In genomic region chr11:67996622-67997459, GRCh38 we compare ENCODE assay signal across 1 cellular context.
TF ChIP-seq lines count a peak whose summit lies in the region.

No MANE protein-coding gene starts in this region.

TF ChIP-seq in HEK293, 187 proteins besides CTCF, POLR2A, EP300 and RAD21 (continued from another document):
- TF ChIP-seq SETDB1 (IDR thresholded peaks at IDR 0.05; ENCODE audit: insufficient read length, low read length) (no peak), ZNF311 (tag by site-specific recombination; IDR thresholded peaks at IDR 0.05; ENCODE audit: borderline replicate concordance) (no peak), ZNF558 (tag by site-specific recombination; IDR thresholded peaks at IDR 0.05) (no peak), HOXA7 (CRISPR knock-in tag; IDR thresholded peaks at IDR 0.05; ENCODE audit: borderline replicate concordance) (no peak), ZNF624 (tag by site-specific recombination; IDR thresholded peaks at IDR 0.05) (no peak), KLF1 (tag by site-specific recombination; IDR thresholded peaks at IDR 0.05) (peak; percentile 71), ZBTB6 (tag by site-specific recombination; IDR thresholded peaks at IDR 0.05) (peak; percentile 30; the same call in 1 of the 2 replicates), ZNF707 (tag by site-specific recombination; IDR thresholded peaks at IDR 0.05) (no peak), ZSCAN16 (tag by site-specific recombination; IDR thresholded peaks at IDR 0.05) (no peak), ZNF544 (tag by site-specific recombination; IDR thresholded peaks at IDR 0.05) (no peak), ZNF701 (tag by site-specific recombination; IDR thresholded peaks at IDR 0.05) (no peak), SP2 (tag by site-specific recombination; IDR thresholded peaks at IDR 0.05) (peak; percentile 86), ZEB2 (tag by site-specific recombination; IDR thresholded peaks at IDR 0.05) (no peak)
- TF ChIP-seq, protein P1, sequence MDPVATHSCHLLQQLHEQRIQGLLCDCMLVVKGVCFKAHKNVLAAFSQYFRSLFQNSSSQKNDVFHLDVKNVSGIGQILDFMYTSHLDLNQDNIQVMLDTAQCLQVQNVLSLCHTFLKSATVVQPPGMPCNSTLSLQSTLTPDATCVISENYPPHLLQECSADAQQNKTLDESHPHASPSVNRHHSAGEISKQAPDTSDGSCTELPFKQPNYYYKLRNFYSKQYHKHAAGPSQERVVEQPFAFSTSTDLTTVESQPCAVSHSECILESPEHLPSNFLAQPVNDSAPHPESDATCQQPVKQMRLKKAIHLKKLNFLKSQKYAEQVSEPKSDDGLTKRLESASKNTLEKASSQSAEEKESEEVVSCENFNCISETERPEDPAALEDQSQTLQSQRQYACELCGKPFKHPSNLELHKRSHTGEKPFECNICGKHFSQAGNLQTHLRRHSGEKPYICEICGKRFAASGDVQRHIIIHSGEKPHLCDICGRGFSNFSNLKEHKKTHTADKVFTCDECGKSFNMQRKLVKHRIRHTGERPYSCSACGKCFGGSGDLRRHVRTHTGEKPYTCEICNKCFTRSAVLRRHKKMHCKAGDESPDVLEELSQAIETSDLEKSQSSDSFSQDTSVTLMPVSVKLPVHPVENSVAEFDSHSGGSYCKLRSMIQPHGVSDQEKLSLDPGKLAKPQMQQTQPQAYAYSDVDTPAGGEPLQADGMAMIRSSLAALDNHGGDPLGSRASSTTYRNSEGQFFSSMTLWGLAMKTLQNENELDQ (tag by site-specific recombination; IDR thresholded peaks at IDR 0.05; ENCODE audit: low read depth) = no peak
TF ChIP-seq in HEK293: peak in this region for 8.
